2 cellular contexts compared by ENCODE assay signal in genomic region chr4:102503301-102503746, GRCh38.
TF ChIP-seq lines count a peak whose summit lies in the region.

No MANE protein-coding gene starts in this region.

TF ChIP-seq in WTC11, 78 proteins besides CTCF, POLR2A, EP300 and RAD21 (continued from another document):
- TF ChIP-seq, protein P1, sequence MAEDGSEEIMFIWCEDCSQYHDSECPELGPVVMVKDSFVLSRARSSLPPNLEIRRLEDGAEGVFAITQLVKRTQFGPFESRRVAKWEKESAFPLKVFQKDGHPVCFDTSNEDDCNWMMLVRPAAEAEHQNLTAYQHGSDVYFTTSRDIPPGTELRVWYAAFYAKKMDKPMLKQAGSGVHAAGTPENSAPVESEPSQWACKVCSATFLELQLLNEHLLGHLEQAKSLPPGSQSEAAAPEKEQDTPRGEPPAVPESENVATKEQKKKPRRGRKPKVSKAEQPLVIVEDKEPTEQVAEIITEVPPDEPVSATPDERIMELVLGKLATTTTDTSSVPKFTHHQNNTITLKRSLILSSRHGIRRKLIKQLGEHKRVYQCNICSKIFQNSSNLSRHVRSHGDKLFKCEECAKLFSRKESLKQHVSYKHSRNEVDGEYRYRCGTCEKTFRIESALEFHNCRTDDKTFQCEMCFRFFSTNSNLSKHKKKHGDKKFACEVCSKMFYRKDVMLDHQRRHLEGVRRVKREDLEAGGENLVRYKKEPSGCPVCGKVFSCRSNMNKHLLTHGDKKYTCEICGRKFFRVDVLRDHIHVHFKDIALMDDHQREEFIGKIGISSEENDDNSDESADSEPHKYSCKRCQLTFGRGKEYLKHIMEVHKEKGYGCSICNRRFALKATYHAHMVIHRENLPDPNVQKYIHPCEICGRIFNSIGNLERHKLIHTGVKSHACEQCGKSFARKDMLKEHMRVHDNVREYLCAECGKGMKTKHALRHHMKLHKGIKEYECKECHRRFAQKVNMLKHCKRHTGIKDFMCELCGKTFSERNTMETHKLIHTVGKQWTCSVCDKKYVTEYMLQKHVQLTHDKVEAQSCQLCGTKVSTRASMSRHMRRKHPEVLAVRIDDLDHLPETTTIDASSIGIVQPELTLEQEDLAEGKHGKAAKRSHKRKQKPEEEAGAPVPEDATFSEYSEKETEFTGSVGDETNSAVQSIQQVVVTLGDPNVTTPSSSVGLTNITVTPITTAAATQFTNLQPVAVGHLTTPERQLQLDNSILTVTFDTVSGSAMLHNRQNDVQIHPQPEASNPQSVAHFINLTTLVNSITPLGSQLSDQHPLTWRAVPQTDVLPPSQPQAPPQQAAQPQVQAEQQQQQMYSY (CRISPR knock-in tag; IDR thresholded peaks at IDR 0.05) = no peak
- TF ChIP-seq NFATC4 (CRISPR knock-in tag; IDR thresholded peaks at IDR 0.05) (no peak), ERG (CRISPR knock-in tag; IDR thresholded peaks at IDR 0.05) (no peak), FOXK1 (CRISPR knock-in tag; IDR thresholded peaks at IDR 0.05) (no peak), FOXP1 (CRISPR knock-in tag; IDR thresholded peaks at IDR 0.05; ENCODE audit: borderline replicate concordance) (no peak), SMAD4 (CRISPR knock-in tag; IDR thresholded peaks at IDR 0.05) (no peak), NFE2L1 (CRISPR knock-in tag; IDR thresholded peaks at IDR 0.05) (no peak)
TF ChIP-seq in WTC11: peak in this region for 0.

TF ChIP-seq in HepG2, 621 proteins besides CTCF, POLR2A, EP300 and RAD21 (continued from another document):
- TF ChIP-seq, protein P2, sequence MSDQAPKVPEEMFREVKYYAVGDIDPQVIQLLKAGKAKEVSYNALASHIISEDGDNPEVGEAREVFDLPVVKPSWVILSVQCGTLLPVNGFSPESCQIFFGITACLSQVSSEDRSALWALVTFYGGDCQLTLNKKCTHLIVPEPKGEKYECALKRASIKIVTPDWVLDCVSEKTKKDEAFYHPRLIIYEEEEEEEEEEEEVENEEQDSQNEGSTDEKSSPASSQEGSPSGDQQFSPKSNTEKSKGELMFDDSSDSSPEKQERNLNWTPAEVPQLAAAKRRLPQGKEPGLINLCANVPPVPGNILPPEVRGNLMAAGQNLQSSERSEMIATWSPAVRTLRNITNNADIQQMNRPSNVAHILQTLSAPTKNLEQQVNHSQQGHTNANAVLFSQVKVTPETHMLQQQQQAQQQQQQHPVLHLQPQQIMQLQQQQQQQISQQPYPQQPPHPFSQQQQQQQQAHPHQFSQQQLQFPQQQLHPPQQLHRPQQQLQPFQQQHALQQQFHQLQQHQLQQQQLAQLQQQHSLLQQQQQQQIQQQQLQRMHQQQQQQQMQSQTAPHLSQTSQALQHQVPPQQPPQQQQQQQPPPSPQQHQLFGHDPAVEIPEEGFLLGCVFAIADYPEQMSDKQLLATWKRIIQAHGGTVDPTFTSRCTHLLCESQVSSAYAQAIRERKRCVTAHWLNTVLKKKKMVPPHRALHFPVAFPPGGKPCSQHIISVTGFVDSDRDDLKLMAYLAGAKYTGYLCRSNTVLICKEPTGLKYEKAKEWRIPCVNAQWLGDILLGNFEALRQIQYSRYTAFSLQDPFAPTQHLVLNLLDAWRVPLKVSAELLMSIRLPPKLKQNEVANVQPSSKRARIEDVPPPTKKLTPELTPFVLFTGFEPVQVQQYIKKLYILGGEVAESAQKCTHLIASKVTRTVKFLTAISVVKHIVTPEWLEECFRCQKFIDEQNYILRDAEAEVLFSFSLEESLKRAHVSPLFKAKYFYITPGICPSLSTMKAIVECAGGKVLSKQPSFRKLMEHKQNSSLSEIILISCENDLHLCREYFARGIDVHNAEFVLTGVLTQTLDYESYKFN (CRISPR knock-in tag; conservative IDR thresholded peaks at IDR 0.05) = peak; percentile 71
- TF ChIP-seq ZBTB43 (CRISPR knock-in tag; conservative IDR thresholded peaks at IDR 0.05) = peak; percentile 34; the same call in 1 of the 2 replicates
- no peak for TF ChIP-seq POLR2AphosphoS2 (IDR thresholded peaks at IDR 0.05; ENCODE audit: low read depth, low read length)
- TF ChIP-seq, protein P3, sequence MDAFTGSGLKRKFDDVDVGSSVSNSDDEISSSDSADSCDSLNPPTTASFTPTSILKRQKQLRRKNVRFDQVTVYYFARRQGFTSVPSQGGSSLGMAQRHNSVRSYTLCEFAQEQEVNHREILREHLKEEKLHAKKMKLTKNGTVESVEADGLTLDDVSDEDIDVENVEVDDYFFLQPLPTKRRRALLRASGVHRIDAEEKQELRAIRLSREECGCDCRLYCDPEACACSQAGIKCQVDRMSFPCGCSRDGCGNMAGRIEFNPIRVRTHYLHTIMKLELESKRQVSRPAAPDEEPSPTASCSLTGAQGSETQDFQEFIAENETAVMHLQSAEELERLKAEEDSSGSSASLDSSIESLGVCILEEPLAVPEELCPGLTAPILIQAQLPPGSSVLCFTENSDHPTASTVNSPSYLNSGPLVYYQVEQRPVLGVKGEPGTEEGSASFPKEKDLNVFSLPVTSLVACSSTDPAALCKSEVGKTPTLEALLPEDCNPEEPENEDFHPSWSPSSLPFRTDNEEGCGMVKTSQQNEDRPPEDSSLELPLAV (CRISPR knock-in tag; conservative IDR thresholded peaks at IDR 0.05; ENCODE audit: low read depth) = no peak
- TF ChIP-seq MED1 (CRISPR knock-in tag; IDR thresholded peaks at IDR 0.05) = 0 out of 2 replicates have a peak, but pooled peaks have one; percentile 23
- no peak for TF ChIP-seq ZNF564 (CRISPR knock-in tag; IDR thresholded peaks at IDR 0.05)
- TF ChIP-seq POGK (CRISPR knock-in tag; conservative IDR thresholded peaks at IDR 0.05) = no peak
- TF ChIP-seq MXD4 (CRISPR knock-in tag; IDR thresholded peaks at IDR 0.05) = 0 out of 2 replicates have a peak, but pooled peaks have one; percentile 22
- no peak for TF ChIP-seq ZNF75D (CRISPR knock-in tag; IDR thresholded peaks at IDR 0.05; ENCODE audit: borderline replicate concordance)
- peak; percentile 36; the same call in 1 of the 2 replicates for TF ChIP-seq NFIC (IDR thresholded peaks at IDR 0.05; ENCODE audit: low read length)
- TF ChIP-seq FOXP1 (IDR thresholded peaks at IDR 0.05) = no peak
- peak; percentile 73 for TF ChIP-seq FOXP1 (CRISPR knock-in tag; IDR thresholded peaks at IDR 0.05)
- no peak for TF ChIP-seq ZSCAN29 (CRISPR knock-in tag; conservative IDR thresholded peaks at IDR 0.05)
- TF ChIP-seq SAP130 (CRISPR knock-in tag; IDR thresholded peaks at IDR 0.05; ENCODE audit: low read depth) = peak; percentile 35; the same call in 1 of the 2 replicates
- TF ChIP-seq ZNF224 (CRISPR knock-in tag; IDR thresholded peaks at IDR 0.05) = no peak
- TF ChIP-seq GABPA (IDR thresholded peaks at IDR 0.05; ENCODE audit: low read depth, low read length) = no peak
- no peak for TF ChIP-seq GABPA (CRISPR knock-in tag; IDR thresholded peaks at IDR 0.05; ENCODE audit: low read depth)
- 0 out of 2 replicates have a peak, but pooled peaks have one; percentile 13 for TF ChIP-seq ZNF644 (CRISPR knock-in tag; IDR thresholded peaks at IDR 0.05; ENCODE audit: low read depth)
- no peak for TF ChIP-seq MAFK (conservative IDR thresholded peaks at IDR 0.05 in 1 of 2, IDR thresholded peaks at IDR 0.05 in 1 of 2; ENCODE audit: low read length in 2 of 2)
- TF ChIP-seq FOXP4 (CRISPR knock-in tag; IDR thresholded peaks at IDR 0.05) = peak; percentile 67
- no peak for TF ChIP-seq ZNF678 (CRISPR knock-in tag; IDR thresholded peaks at IDR 0.05)
- TF ChIP-seq ZNF33A (CRISPR knock-in tag; IDR thresholded peaks at IDR 0.05; ENCODE audit: borderline replicate concordance) = peak; percentile 70; the same call in 1 of the 2 replicates
